1 cellular context compared by ENCODE assay signal in genomic region chr19:58277748-58278147, GRCh38.
TF ChIP-seq lines count a peak whose summit lies in the region.

No MANE protein-coding gene starts in this region.

TF ChIP-seq in HCT116, 20 proteins besides CTCF, POLR2A, EP300 and RAD21 (continued from another document):
- TF ChIP-seq SRF (IDR thresholded peaks at IDR 0.05; ENCODE audit: low read depth): no peak
- no peak for TF ChIP-seq CBX3 (IDR thresholded peaks at IDR 0.05; ENCODE audit: low read depth)
- TF ChIP-seq CEBPB (IDR thresholded peaks at IDR 0.05; ENCODE audit: low read depth): no peak
- TF ChIP-seq SP1 (IDR thresholded peaks at IDR 0.05; ENCODE audit: low read depth): no peak
- TF ChIP-seq YY1 (IDR thresholded peaks at IDR 0.05; ENCODE audit: extremely low read depth, insufficient replicate concordance, low read depth, low read length): no peak
- TF ChIP-seq, protein P1, sequence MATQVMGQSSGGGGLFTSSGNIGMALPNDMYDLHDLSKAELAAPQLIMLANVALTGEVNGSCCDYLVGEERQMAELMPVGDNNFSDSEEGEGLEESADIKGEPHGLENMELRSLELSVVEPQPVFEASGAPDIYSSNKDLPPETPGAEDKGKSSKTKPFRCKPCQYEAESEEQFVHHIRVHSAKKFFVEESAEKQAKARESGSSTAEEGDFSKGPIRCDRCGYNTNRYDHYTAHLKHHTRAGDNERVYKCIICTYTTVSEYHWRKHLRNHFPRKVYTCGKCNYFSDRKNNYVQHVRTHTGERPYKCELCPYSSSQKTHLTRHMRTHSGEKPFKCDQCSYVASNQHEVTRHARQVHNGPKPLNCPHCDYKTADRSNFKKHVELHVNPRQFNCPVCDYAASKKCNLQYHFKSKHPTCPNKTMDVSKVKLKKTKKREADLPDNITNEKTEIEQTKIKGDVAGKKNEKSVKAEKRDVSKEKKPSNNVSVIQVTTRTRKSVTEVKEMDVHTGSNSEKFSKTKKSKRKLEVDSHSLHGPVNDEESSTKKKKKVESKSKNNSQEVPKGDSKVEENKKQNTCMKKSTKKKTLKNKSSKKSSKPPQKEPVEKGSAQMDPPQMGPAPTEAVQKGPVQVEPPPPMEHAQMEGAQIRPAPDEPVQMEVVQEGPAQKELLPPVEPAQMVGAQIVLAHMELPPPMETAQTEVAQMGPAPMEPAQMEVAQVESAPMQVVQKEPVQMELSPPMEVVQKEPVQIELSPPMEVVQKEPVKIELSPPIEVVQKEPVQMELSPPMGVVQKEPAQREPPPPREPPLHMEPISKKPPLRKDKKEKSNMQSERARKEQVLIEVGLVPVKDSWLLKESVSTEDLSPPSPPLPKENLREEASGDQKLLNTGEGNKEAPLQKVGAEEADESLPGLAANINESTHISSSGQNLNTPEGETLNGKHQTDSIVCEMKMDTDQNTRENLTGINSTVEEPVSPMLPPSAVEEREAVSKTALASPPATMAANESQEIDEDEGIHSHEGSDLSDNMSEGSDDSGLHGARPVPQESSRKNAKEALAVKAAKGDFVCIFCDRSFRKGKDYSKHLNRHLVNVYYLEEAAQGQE (IDR thresholded peaks at IDR 0.05; ENCODE audit: low read depth): no peak
